Comparison of ENCODE assay signal across 1 cellular context in the genomic region with DNA sequence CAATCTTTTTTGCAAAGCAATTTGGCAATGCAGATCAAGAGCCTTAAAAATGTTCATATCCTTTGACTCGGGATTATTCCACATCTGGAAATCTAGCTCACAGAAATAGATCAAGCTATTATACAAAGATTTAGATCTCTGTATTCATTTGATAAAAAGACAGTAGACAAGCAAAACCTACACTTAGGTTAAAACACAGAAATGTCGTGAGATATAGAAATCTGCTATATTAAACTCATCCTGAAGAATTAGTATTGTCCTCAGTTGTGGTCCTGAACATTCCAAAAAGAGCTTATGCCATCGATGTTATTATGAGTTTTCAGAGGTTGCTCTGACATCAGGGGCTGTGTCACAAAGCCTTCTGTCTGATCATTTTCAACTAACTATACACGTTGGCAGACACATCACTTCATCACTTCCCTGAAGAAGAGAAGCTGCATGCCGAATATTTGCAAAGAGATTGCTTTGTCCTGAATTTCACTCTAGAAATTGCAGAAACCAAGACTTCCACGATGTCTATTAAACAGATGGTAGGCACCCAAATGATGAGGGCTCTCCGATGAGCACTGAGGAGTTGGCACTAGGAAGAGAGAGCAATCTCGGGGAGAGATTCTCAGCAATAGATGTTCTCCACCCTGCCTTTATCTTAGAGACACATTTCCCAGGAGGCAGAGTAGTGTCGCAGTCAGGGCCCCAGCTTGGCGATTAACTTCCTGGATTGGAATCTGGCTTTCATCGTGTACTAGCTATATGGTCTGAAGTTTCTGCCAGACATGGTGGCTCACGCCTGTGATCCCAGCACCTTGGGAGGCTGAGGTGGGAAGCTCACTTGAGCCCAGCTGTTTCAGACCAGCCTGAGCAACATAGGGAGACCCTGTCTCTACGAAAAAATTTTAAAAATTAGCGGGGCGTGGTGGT.
TF ChIP-seq lines count a peak whose summit lies in the region.

No MANE protein-coding gene starts in this region.

TF ChIP-seq in endothelial cell of umbilical vein, 7 proteins besides CTCF, POLR2A, EP300 and RAD21:
- TF ChIP-seq MYC (IDR thresholded peaks at IDR 0.05; ENCODE audit: low read depth, low read length) (no peak), POLR2AphosphoS5 (IDR thresholded peaks at IDR 0.05; ENCODE audit: insufficient read depth, low read depth, low read length) (no peak), EZH2 (IDR thresholded peaks at IDR 0.05; ENCODE audit: borderline replicate concordance, low read depth, low read length, severe bottlenecking) (no peak), JUN (IDR thresholded peaks at IDR 0.05; ENCODE audit: borderline replicate concordance, insufficient read depth, insufficient read length, low read depth) (no peak), FOS (IDR thresholded peaks at IDR 0.05; ENCODE audit: borderline replicate concordance, insufficient read depth, low read length) (no peak), GATA2 (IDR thresholded peaks at IDR 0.05; ENCODE audit: insufficient read depth, insufficient read length, low read depth, low read length) (no peak)
- TF ChIP-seq, protein P1, sequence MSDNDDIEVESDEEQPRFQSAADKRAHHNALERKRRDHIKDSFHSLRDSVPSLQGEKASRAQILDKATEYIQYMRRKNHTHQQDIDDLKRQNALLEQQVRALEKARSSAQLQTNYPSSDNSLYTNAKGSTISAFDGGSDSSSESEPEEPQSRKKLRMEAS (IDR thresholded peaks at IDR 0.05; ENCODE audit: insufficient read depth, insufficient read length) = no peak
